ENCODE assay signal across 7 cellular contexts in genomic region chr3:13011369-13012227, GRCh38.
DNase-seq lines count a peak whose midpoint lies in the region; ATAC-seq and TF ChIP-seq lines count a peak whose summit lies in the region.

No MANE protein-coding gene starts in this region.

- peak; percentile 44 for ATAC-seq in HG03045 (IDR thresholded peaks at IDR 0.05; ENCODE audit: unreplicated experiment)
- peak; percentile 64 for ATAC-seq in memory B cell (ENCODE audit: low read depth)

- no peaks in the 10 kb centered on the region for H3K36me3 ChIP-seq in OCI-LY1 (ENCODE audit: insufficient read depth, low read length)
- no peaks in the 10 kb centered on the region for H3K36me3 ChIP-seq in stomach

- H2AFZ ChIP-seq in OCI-LY1 (ENCODE audit: low read length) = no peak overlapping the region

- H3K4me1 Mint-ChIP-seq in activated T-helper 2 cell treated with anti-CD3 and anti-CD28 coated beads, Interferon-gamma antibody, Interleukin-2, Interleukin-4, amounts not matched to agents 10 μg/mL and 5 μg/mL and 100 μg/mL, durations not matched to agents 14 hours and 24 hours and 36 hours (ENCODE audit: low read depth) = peaks cover 67% of the 10 kb centered on the region
- H3K4me1 Mint-ChIP-seq in memory B cell = peaks cover 72% of the 10 kb centered on the region

- no peaks in the 10 kb centered on the region for H3K9me3 Mint-ChIP-seq in activated T-helper 2 cell treated with anti-CD3 and anti-CD28 coated beads, Interferon-gamma antibody, Interleukin-2, Interleukin-4, amounts not matched to agents 10 μg/mL and 5 μg/mL and 100 μg/mL, durations not matched to agents 14 hours and 24 hours and 36 hours
- H3K9me3 Mint-ChIP-seq in memory B cell = no peaks in the 10 kb centered on the region

- no peaks in the 10 kb centered on the region for H3K27me3 Mint-ChIP-seq in activated T-helper 2 cell treated with anti-CD3 and anti-CD28 coated beads, Interferon-gamma antibody, Interleukin-2, Interleukin-4, amounts not matched to agents 10 μg/mL and 5 μg/mL and 100 μg/mL, durations not matched to agents 14 hours and 24 hours and 36 hours (ENCODE audit: low read depth)
- H3K27me3 Mint-ChIP-seq in memory B cell = no peaks in the 10 kb centered on the region

- intact Hi-C loops in activated T-helper 2 cell treated with anti-CD3 and anti-CD28 coated beads, Interferon-gamma antibody, Interleukin-2, Interleukin-4, amounts not matched to agents 10 μg/mL and 5 μg/mL and 100 μg/mL, durations not matched to agents 14 hours and 24 hours and 36 hours (cut with micrococcal nuclease) = loop anchor here (1.0 to 5.0 kb wide), 6 partner anchors 9 to 819 kb away; partner anchors contain the start of gene NUP210
- intact Hi-C loops in stomach (cut with DNase I; ENCODE audit: low total_unique reads) = no loop called here

- no peaks in the 10 kb centered on the region for H4K20me1 ChIP-seq in OCI-LY1 (ENCODE audit: insufficient read depth, low read length)

- 33 to 51% (median 43%) methylated on average over 11 of the region's 11 CpGs for WGBS in stomach, 5 donors

- H3K36me3 Mint-ChIP-seq in activated T-helper 2 cell treated with anti-CD3 and anti-CD28 coated beads, Interferon-gamma antibody, Interleukin-2, Interleukin-4, amounts not matched to agents 10 μg/mL and 5 μg/mL and 100 μg/mL, durations not matched to agents 14 hours and 24 hours and 36 hours (ENCODE audit: low read depth) = peaks cover 26% of the 10 kb centered on the region
- peaks cover 13% of the 10 kb centered on the region for H3K36me3 Mint-ChIP-seq in memory B cell

- H3K79me2 ChIP-seq in OCI-LY1 (ENCODE audit: insufficient read depth, low read length) = no peaks in the 10 kb centered on the region

- TF ChIP-seq CTCF in OCI-LY1 (IDR thresholded peaks at IDR 0.05; ENCODE audit: low read length) (no peak), stomach (IDR thresholded peaks at IDR 0.05) (no peak)

- H3K9me3 ChIP-seq in OCI-LY1 (ENCODE audit: low read length) (no peaks in the 10 kb centered on the region), stomach (no peaks in the 10 kb centered on the region)

- H3K4me3 Mint-ChIP-seq in activated T-helper 2 cell treated with anti-CD3 and anti-CD28 coated beads, Interferon-gamma antibody, Interleukin-2, Interleukin-4, amounts not matched to agents 10 μg/mL and 5 μg/mL and 100 μg/mL, durations not matched to agents 14 hours and 24 hours and 36 hours (ENCODE audit: low read depth) = peak overlapping the region; percentile 74
- peak overlapping the region; percentile 73 for H3K4me3 Mint-ChIP-seq in memory B cell

- H3F3A ChIP-seq in OCI-LY1 (ENCODE audit: insufficient read depth, low read length) = no peaks in the 10 kb centered on the region

- TF ChIP-seq EP300 in stomach (IDR thresholded peaks at IDR 0.05) = no peak

- H3K9ac ChIP-seq in OCI-LY1 (ENCODE audit: low read length) = no peak overlapping the region; the same call in 1 of the 2 replicates

- H3K27me3 ChIP-seq in OCI-LY1 (ENCODE audit: insufficient read depth, low read length) = no peaks in the 10 kb centered on the region
- no peaks in the 10 kb centered on the region for H3K27me3 ChIP-seq in stomach

- H3K4me1 ChIP-seq in OCI-LY1 (ENCODE audit: insufficient read depth, low read length, severe bottlenecking) (peaks cover 67% of the 10 kb centered on the region), stomach (peaks cover 14 to 71% (median 23%) of the 10 kb centered on the region in 4 donors)

- peak overlapping the region; percentile 59; the same call in 1 of the 2 replicates for H3K4me2 ChIP-seq in OCI-LY1 (ENCODE audit: low read length)

- H3K4me3 ChIP-seq in OCI-LY1 (ENCODE audit: low read depth, low read length, poor library complexity, severe bottlenecking) (peak overlapping the region; percentile 10), stomach (no peak overlapping the region)

- H3K9me2 ChIP-seq in OCI-LY1 (ENCODE audit: low read depth, low read length) = no peaks in the 10 kb centered on the region

- TF ChIP-seq POLR2A in GM19193 (IDR thresholded peaks at IDR 0.05; ENCODE audit: extremely low read depth, insufficient read depth, insufficient read length) (peak; percentile 39), stomach (IDR thresholded peaks at IDR 0.05) (no peak)

- H3K27ac ChIP-seq in OCI-LY1 (ENCODE audit: low read depth, low read length, poor library complexity, severe bottlenecking) (peak overlapping the region; percentile 83), stomach (peak overlapping the region; percentile 13 to 91 (median 73))

- peak overlapping the region; percentile 99 for H3K27ac Mint-ChIP-seq in activated T-helper 2 cell treated with anti-CD3 and anti-CD28 coated beads, Interferon-gamma antibody, Interleukin-2, Interleukin-4, amounts not matched to agents 10 μg/mL and 5 μg/mL and 100 μg/mL, durations not matched to agents 14 hours and 24 hours and 36 hours
- H3K27ac Mint-ChIP-seq in memory B cell = peak overlapping the region; percentile 96

- DNase-seq in activated T-helper 2 cell treated with anti-CD3 and anti-CD28 coated beads, Interferon-gamma antibody, Interleukin-2, Interleukin-4, amounts not matched to agents 10 μg/mL and 5 μg/mL and 100 μg/mL, durations not matched to agents 14 hours and 24 hours and 36 hours (ENCODE audit: low spot score) = peak; percentile 79
- peak; percentile 65 to 88 for DNase-seq in memory B cell (ENCODE audit: low spot score in 2 of 2)
- DNase-seq in stomach = peak; percentile 67
- DNase-seq in GM03348 (ENCODE audit: low spot score) = no peak
